Comparison of ENCODE assay signal across 9 cellular contexts in genomic region chr5:19987594-19988345, GRCh38. TPM values are rescaled to one million over a fixed set of nuclear protein-coding genes. Genes with fewer than 3 reads are reported as not detected.
DNase-seq lines count a peak whose midpoint lies in the region; ATAC-seq, FAIRE-seq and TF ChIP-seq lines count a peak whose summit lies in the region.
"Had no signal": no experiment of that assay in that cellular context is flagged by ENCODE, and none has a peak within 500 bp of the region (broad histone marks: within the 10 kb centered on the region; RNA-seq: fewer than 3 reads in every experiment).

Gene CDH18, minus strand, starts transcription at chr5:19988200. Its CDS starts 149,214 bp downstream, at chr5:19838986.

- no peak within 1 kb of the TSS for H3K4me3 ChIP-seq in lower leg skin (ENCODE audit: low read depth, poor library complexity, severe bottlenecking)

- no peaks in the 10 kb centered on the region for H3K36me3 Mint-ChIP-seq in chondrocyte (ENCODE audit: low read depth)
- no peaks in the 10 kb centered on the region for H3K36me3 Mint-ChIP-seq in activated CD4-positive, alpha-beta T cell treated with anti-CD3 and anti-CD28 coated beads for 36 hours (ENCODE audit: low read depth)

- H3K27me3 Mint-ChIP-seq in chondrocyte (ENCODE audit: low read depth), result peaks cover 43% of the 10 kb centered on the region
- no peaks in the 10 kb centered on the region for H3K27me3 Mint-ChIP-seq in activated CD4-positive, alpha-beta T cell treated with anti-CD3 and anti-CD28 coated beads for 36 hours

- intact Hi-C loops in lower leg skin (cut with DNase I; ENCODE audit: low total_unique reads), result no loop called here
- intact Hi-C loops in activated CD4-positive, alpha-beta T cell treated with anti-CD3 and anti-CD28 coated beads for 36 hours (cut with DNase I, micrococcal nuclease), result no loop called here

- no peaks in the 10 kb centered on the region for H3K9me3 Mint-ChIP-seq in chondrocyte (ENCODE audit: low read depth)
- peaks cover 4% of the 10 kb centered on the region for H3K9me3 Mint-ChIP-seq in activated CD4-positive, alpha-beta T cell treated with anti-CD3 and anti-CD28 coated beads for 36 hours (ENCODE audit: low read depth)

- FAIRE-seq in RCC 7860 (lab: Jason Lieb, UNC), result no peak

- H3K4me1 Mint-ChIP-seq in chondrocyte (ENCODE audit: low read depth), result peaks cover 10% of the 10 kb centered on the region
- no peaks in the 10 kb centered on the region for H3K4me1 Mint-ChIP-seq in activated CD4-positive, alpha-beta T cell treated with anti-CD3 and anti-CD28 coated beads for 36 hours

- DNase-seq in GM03348 (ENCODE audit: low spot score) (peak; percentile 83), NCI-H446 treated with DMSO at 0.1 percent for 48 hours (lab: John Stamatoyannopoulos, UW) (peak; percentile 84), chondrocyte (ENCODE audit: low spot score) (peak; percentile 65), lower leg skin (ENCODE audit: low spot score in 2 of 2) (peak; percentile 15 to 84), RCC 7860 (ENCODE audit: low spot score) (no peak)
- DNase-seq in activated CD4-positive, alpha-beta T cell treated with anti-CD3 and anti-CD28 coated beads for 36 hours, result no peak
- no peak for DNase-seq in activated CD4-positive, alpha-beta T cell treated with anti-CD3 and anti-CD28 coated beads, Interleukin-2, amount 50 U/mL, for 1 hour

- peak within 1 kb of the TSS; percentile 64 for H3K4me3 Mint-ChIP-seq in chondrocyte (ENCODE audit: unreplicated experiment)
- no peak within 1 kb of the TSS for H3K4me3 Mint-ChIP-seq in activated CD4-positive, alpha-beta T cell treated with anti-CD3 and anti-CD28 coated beads for 36 hours

- H3K27ac Mint-ChIP-seq in chondrocyte (ENCODE audit: unreplicated experiment), result no peak within 1 kb of the TSS
- H3K27ac Mint-ChIP-seq in activated CD4-positive, alpha-beta T cell treated with anti-CD3 and anti-CD28 coated beads for 36 hours, result no peak within 1 kb of the TSS

- TF ChIP-seq POLR2A in lower leg skin (IDR thresholded peaks at IDR 0.05), result no peak

- POLR2A ChIA-PET in activated CD4-positive, alpha-beta T cell treated with anti-CD3 and anti-CD28 coated beads for 36 hours (lab: Charles Lee), result no interaction called here

- ATAC-seq in GM18502 (IDR thresholded peaks at IDR 0.05; ENCODE audit: poor library complexity, unreplicated experiment), result no peak
- ATAC-seq in activated CD4-positive, alpha-beta T cell treated with anti-CD3 and anti-CD28 coated beads for 36 hours, result no peak
- ATAC-seq: HCT116 had no signal

- CTCF ChIA-PET in activated CD4-positive, alpha-beta T cell treated with anti-CD3 and anti-CD28 coated beads for 36 hours (lab: Charles Lee), result no interaction called here

- 7 to 9% methylated on average over 25 of the region's 25 CpGs for WGBS in lower leg skin, 2 donors

- no peak for TF ChIP-seq CTCF in chondrocyte (IDR thresholded peaks at IDR 0.05)
- no peak for TF ChIP-seq CTCF in lower leg skin (IDR thresholded peaks at IDR 0.05)

RNA-seq across cellular contexts. Expression of gene CDH18, which starts in this region (rescaled TPM):
- not detected in 3 replicates for total RNA-seq in chondrocyte
- total RNA-seq in lower leg skin, result under 1 TPM in 3 of 4 donors, not detected in 1; 0.29 to 0.76 (median 0.56) TPM
- total RNA-seq in activated CD4-positive, alpha-beta T cell treated with anti-CD3 and anti-CD28 coated beads for 36 hours, result not detected

Comparison
In these comparisons a context has a peak if more than half of its experiments do, and no peak if none do; other contexts are left out.
1. Peak in DNase-seq in chondrocyte; RNA of the gene not detected or under 1 TPM.
2. Peak in DNase-seq in lower leg skin; RNA of the gene not detected or under 1 TPM.
3. DNase-seq: peak in GM03348 (single experiment) and NCI-H446 treated with DMSO at 0.1 percent for 48 hours (single experiment); none in activated CD4-positive, alpha-beta T cell treated with anti-CD3 and anti-CD28 coated beads for 36 hours (single experiment), RCC 7860 (single experiment) and activated CD4-positive, alpha-beta T cell treated with anti-CD3 and anti-CD28 coated beads, Interleukin-2, amount 50 U/mL, for 1 hour (single experiment).